ENCODE assay signal across 1 cellular context in the genomic region with DNA sequence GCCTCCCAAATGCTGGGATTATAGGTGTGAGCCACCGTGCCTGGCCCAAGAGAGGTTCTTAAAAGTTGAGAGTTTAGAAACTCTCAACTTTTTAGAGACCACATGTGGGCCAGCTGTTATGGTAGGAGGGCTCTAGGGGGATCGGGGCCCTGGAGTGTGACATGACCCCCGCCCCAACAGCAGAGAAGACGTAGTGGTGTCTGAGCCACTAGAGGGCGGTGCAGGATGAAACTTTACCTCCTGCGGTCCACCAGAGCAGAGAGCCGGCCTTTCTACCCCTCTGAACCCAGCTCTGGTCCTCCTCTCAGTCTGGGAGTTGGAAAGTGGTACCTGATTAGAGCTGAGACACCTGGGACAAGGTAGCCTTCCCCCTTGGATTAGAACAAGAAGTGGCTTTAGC.
TF ChIP-seq lines count a peak whose summit lies in the region.

No MANE protein-coding gene starts in this region.

TF ChIP-seq in endothelial cell of umbilical vein, 7 proteins besides CTCF, POLR2A, EP300 and RAD21:
- TF ChIP-seq, protein P1, sequence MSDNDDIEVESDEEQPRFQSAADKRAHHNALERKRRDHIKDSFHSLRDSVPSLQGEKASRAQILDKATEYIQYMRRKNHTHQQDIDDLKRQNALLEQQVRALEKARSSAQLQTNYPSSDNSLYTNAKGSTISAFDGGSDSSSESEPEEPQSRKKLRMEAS (IDR thresholded peaks at IDR 0.05; ENCODE audit: insufficient read depth, insufficient read length) = no peak
- TF ChIP-seq POLR2AphosphoS5 (IDR thresholded peaks at IDR 0.05; ENCODE audit: insufficient read depth, low read depth, low read length) (no peak), JUN (IDR thresholded peaks at IDR 0.05; ENCODE audit: borderline replicate concordance, insufficient read depth, insufficient read length, low read depth) (no peak), EZH2 (IDR thresholded peaks at IDR 0.05; ENCODE audit: borderline replicate concordance, low read depth, low read length, severe bottlenecking) (no peak), FOS (IDR thresholded peaks at IDR 0.05; ENCODE audit: borderline replicate concordance, insufficient read depth, low read length) (no peak), MYC (IDR thresholded peaks at IDR 0.05; ENCODE audit: low read depth, low read length) (no peak), GATA2 (IDR thresholded peaks at IDR 0.05; ENCODE audit: insufficient read depth, insufficient read length, low read depth, low read length) (no peak)
TF ChIP-seq in endothelial cell of umbilical vein: peak in this region for 0.
